In genomic region chr10:132335189-132336063, GRCh38 we compare ENCODE assay signal across 8 cellular contexts. TPM values are rescaled to one million over a fixed set of nuclear protein-coding genes. Genes with fewer than 3 reads are reported as not detected.
DNase-seq lines count a peak whose midpoint lies in the region; ATAC-seq and TF ChIP-seq lines count a peak whose summit lies in the region.

No MANE protein-coding gene starts in this region.

- H3K27me3 ChIP-seq in DND-41 (ENCODE audit: insufficient read depth, low read length, poor library complexity) (no peaks in the 10 kb centered on the region), lower lobe of right lung (ENCODE audit: low read depth) (no peaks in the 10 kb centered on the region)

- no peaks in the 10 kb centered on the region for H3K27me3 Mint-ChIP-seq in activated CD4-positive, alpha-beta T cell treated with anti-CD3 and anti-CD28 coated beads for 36 hours

- no peak overlapping the region for H3K9ac ChIP-seq in DND-41 (ENCODE audit: low read depth, low read length)

- H4K20me1 ChIP-seq in DND-41 (ENCODE audit: insufficient read depth, low read length) = no peaks in the 10 kb centered on the region

- H3K4me3 Mint-ChIP-seq in activated CD4-positive, alpha-beta T cell treated with anti-CD3 and anti-CD28 coated beads for 36 hours = no peak overlapping the region

- CTCF ChIA-PET in activated CD4-positive, alpha-beta T cell treated with anti-CD3 and anti-CD28 coated beads for 36 hours (lab: Charles Lee) = interaction anchor here (1.0 kb wide), 1 partner anchor 17 kb away, joined by 3 read pairs; no protein-coding TSS in a partner anchor

- H3K4me2 ChIP-seq in DND-41 (ENCODE audit: insufficient read depth, low read length) = no peak overlapping the region

- ATAC-seq in DND-41 (ENCODE audit: insufficient read depth, low read depth) (peak; percentile 29), GM21737 (IDR thresholded peaks at IDR 0.05; ENCODE audit: unreplicated experiment) (peak; percentile 56), lower lobe of right lung (peak; percentile 82 to 86)
- ATAC-seq in activated CD4-positive, alpha-beta T cell treated with anti-CD3 and anti-CD28 coated beads for 36 hours = no peak

- H3K4me1 Mint-ChIP-seq in activated CD4-positive, alpha-beta T cell treated with anti-CD3 and anti-CD28 coated beads for 36 hours = peaks cover 29% of the 10 kb centered on the region

- no peaks in the 10 kb centered on the region; the same call in 1 of the 2 replicates for H3K36me3 ChIP-seq in DND-41 (ENCODE audit: insufficient read depth, low read length)
- no peaks in the 10 kb centered on the region for H3K36me3 ChIP-seq in lower lobe of right lung

- H3K27ac ChIP-seq in DND-41 (ENCODE audit: low read length) (no peak overlapping the region), lower lobe of right lung (peak overlapping the region; percentile 83)

- POLR2A ChIA-PET in activated CD4-positive, alpha-beta T cell treated with anti-CD3 and anti-CD28 coated beads for 36 hours (lab: Charles Lee) = no interaction called here

- no peaks in the 10 kb centered on the region for H3K9me3 ChIP-seq in DND-41 (ENCODE audit: insufficient read depth, low read length, severe bottlenecking)
- H3K9me3 ChIP-seq in lower lobe of right lung = no peaks in the 10 kb centered on the region

- H3K4me1 ChIP-seq in DND-41 (ENCODE audit: insufficient read depth, low read length) (peaks cover 22% of the 10 kb centered on the region), lower lobe of right lung (peaks cover 38% of the 10 kb centered on the region)

- TF ChIP-seq CTCF in DND-41 (IDR thresholded peaks at IDR 0.05; ENCODE audit: borderline replicate concordance, extremely low read depth, low read length, poor library complexity, severe bottlenecking) (no peak), lower lobe of right lung (IDR thresholded peaks at IDR 0.05) (no peak)

- H3K27ac Mint-ChIP-seq in activated CD4-positive, alpha-beta T cell treated with anti-CD3 and anti-CD28 coated beads for 36 hours = no peak overlapping the region

- intact Hi-C loops in lower lobe of right lung (cut with DNase I) = no loop called here
- intact Hi-C loops in activated CD4-positive, alpha-beta T cell treated with anti-CD3 and anti-CD28 coated beads for 36 hours (cut with DNase I, micrococcal nuclease) = loop anchor here in 1 of 2 experiments (10.0 kb wide), 1 partner anchor 1039 kb away; the partner anchor contains the start of genes ECHS1 and PAOX

- peaks cover 12% of the 10 kb centered on the region for H3K79me2 ChIP-seq in DND-41 (ENCODE audit: insufficient read depth, low read length)

- H3K36me3 Mint-ChIP-seq in activated CD4-positive, alpha-beta T cell treated with anti-CD3 and anti-CD28 coated beads for 36 hours (ENCODE audit: low read depth) = peaks cover 5% of the 10 kb centered on the region

- peak; percentile 37 for DNase-seq in DND-41
- DNase-seq in NOMO-1 (lab: John Stamatoyannopoulos, UW; ENCODE audit: unreplicated experiment in 2 of 2) = peak; percentile 100
- peak; percentile 89 for DNase-seq in lower lobe of right lung
- DNase-seq in activated CD4-positive, alpha-beta T cell treated with anti-CD3 and anti-CD28 coated beads for 36 hours = no peak
- DNase-seq in LoVo (ENCODE audit: low spot score) = no peak
- DNase-seq in stimulated activated CD4-positive, alpha-beta T cell treated with anti-CD3 and anti-CD28 coated beads, Interleukin-4, amount 100 ng/mL, for 1 hour = no peak
- DNase-seq in NCI-H2227 (lab: John Stamatoyannopoulos, UW; ENCODE audit: unreplicated experiment) = no peak

- H3K9me3 Mint-ChIP-seq in activated CD4-positive, alpha-beta T cell treated with anti-CD3 and anti-CD28 coated beads for 36 hours (ENCODE audit: low read depth) = no peaks in the 10 kb centered on the region

- no peak overlapping the region for H2AFZ ChIP-seq in DND-41 (ENCODE audit: low read depth, low read length)

- H3K4me3 ChIP-seq in DND-41 (ENCODE audit: low read depth in 1 of 2, low read length in 2 of 2) = no peak overlapping the region
- peak overlapping the region; percentile 58 for H3K4me3 ChIP-seq in lower lobe of right lung

RNA-seq across cellular contexts. Expression of gene LRRC27, which starts 3.4 kb away (rescaled TPM):
- total RNA-seq in lower lobe of right lung = 15.5 TPM
- 1 to 10 TPM; 3.6 to 4.1 TPM for total RNA-seq in activated CD4-positive, alpha-beta T cell treated with anti-CD3 and anti-CD28 coated beads for 36 hours

RNA-seq across cellular contexts. Expression of gene STK32C, which starts 27.7 kb away (rescaled TPM):
- total RNA-seq in lower lobe of right lung = 14.1 TPM
- total RNA-seq in activated CD4-positive, alpha-beta T cell treated with anti-CD3 and anti-CD28 coated beads for 36 hours = 10 to 100 TPM; 15.8 to 19.9 TPM

Comparison
In these comparisons a context has a peak if more than half of its experiments do, and no peak if none do; other contexts are left out.
1. DNase-seq: peak in DND-41 (single experiment), NOMO-1 (2 of 2) and lower lobe of right lung (single experiment); none in activated CD4-positive, alpha-beta T cell treated with anti-CD3 and anti-CD28 coated beads for 36 hours (single experiment), LoVo (single experiment), stimulated activated CD4-positive, alpha-beta T cell treated with anti-CD3 and anti-CD28 coated beads, Interleukin-4, amount 100 ng/mL, for 1 hour (single experiment) and NCI-H2227 (single experiment).